Comparison of ENCODE assay signal across 20 cellular contexts in genomic region chr10:89025453-89025852, GRCh38. TPM values are rescaled to one million over a fixed set of nuclear protein-coding genes. Genes with fewer than 3 reads are reported as not detected.
DNase-seq lines count a peak whose midpoint lies in the region; ATAC-seq and TF ChIP-seq lines count a peak whose summit lies in the region.
"Had no signal": no experiment of that assay in that cellular context is flagged by ENCODE, and none has a peak within 500 bp of the region (broad histone marks: within the 10 kb centered on the region; RNA-seq: fewer than 3 reads in every experiment).

No MANE protein-coding gene starts in this region.

- H3K9me3 ChIP-seq in heart left ventricle (peaks cover 0 to 9% (median under 1%) of the 10 kb centered on the region in 12 donors), left ventricle myocardium inferior (replicated peaks) (peaks cover 6% of the 10 kb centered on the region), T-helper 17 cell (ENCODE audit: control insufficient read depth, low read length, poor library complexity, severe bottlenecking) (no peaks in the 10 kb centered on the region), ascending aorta (no peaks in the 10 kb centered on the region), neural progenitor cell (ENCODE audit: low read depth) (no peaks in the 10 kb centered on the region)
- H3K9me3 ChIP-seq: BE2C had no signal

- H4K20me1 ChIP-seq in neural progenitor cell (ENCODE audit: low read depth) = no peaks in the 10 kb centered on the region

- H3K79me2 ChIP-seq in neural progenitor cell (ENCODE audit: low read depth) = no peaks in the 10 kb centered on the region

- H3K4me1 Mint-ChIP-seq in T-helper 17 cell = peaks cover 15% of the 10 kb centered on the region
- H3K4me1 Mint-ChIP-seq in neural progenitor cell = no peaks in the 10 kb centered on the region

- H3K9ac ChIP-seq in neural progenitor cell = no peak overlapping the region
- H3K9ac ChIP-seq: GM23248 had no signal

- TF ChIP-seq POLR2A in heart left ventricle (IDR thresholded peaks at IDR 0.05) = no peak

- H3K9me3 Mint-ChIP-seq in neural progenitor cell = no peaks in the 10 kb centered on the region
- H3K9me3 Mint-ChIP-seq: CD4-positive, CD25-positive, alpha-beta regulatory T cell; CD8-positive, alpha-beta memory T cell had no signal

- H3K27me3 ChIP-seq in heart left ventricle (no peaks in the 10 kb centered on the region), left ventricle myocardium inferior (ENCODE audit: low read depth) (no peaks in the 10 kb centered on the region), ascending aorta (no peaks in the 10 kb centered on the region), neural progenitor cell (no peaks in the 10 kb centered on the region)
- H3K27me3 ChIP-seq: BE2C had no signal

- no peaks in the 10 kb centered on the region for H3K27me3 Mint-ChIP-seq in T-helper 17 cell
- no peaks in the 10 kb centered on the region for H3K27me3 Mint-ChIP-seq in neural progenitor cell (ENCODE audit: insufficient read depth, low read depth)
- H3K27me3 Mint-ChIP-seq: CD4-positive, CD25-positive, alpha-beta regulatory T cell; CD8-positive, alpha-beta memory T cell had no signal

- H3K36me3 Mint-ChIP-seq in T-helper 17 cell (ENCODE audit: low read depth) = peaks cover 10% of the 10 kb centered on the region
- H3K36me3 Mint-ChIP-seq in neural progenitor cell = no peaks in the 10 kb centered on the region

- no peak overlapping the region for H2AFZ ChIP-seq in neural progenitor cell (replicated peaks)
- H2AFZ ChIP-seq: GM23248 had no signal

- TF ChIP-seq CTCF in heart left ventricle (IDR thresholded peaks at IDR 0.05) (no peak), left ventricle myocardium inferior (IDR thresholded peaks at IDR 0.05; ENCODE audit: borderline replicate concordance) (no peak), ascending aorta (IDR thresholded peaks at IDR 0.05) (no peak), neural progenitor cell (IDR thresholded peaks at IDR 0.05) (no peak)

- H3K4me3 ChIP-seq in heart left ventricle = no peak overlapping the region
- H3K4me3 ChIP-seq in left ventricle myocardium inferior = no peak overlapping the region
- no peak overlapping the region for H3K4me3 ChIP-seq in ascending aorta
- H3K4me3 ChIP-seq in neural progenitor cell = no peak overlapping the region
- H3K4me3 ChIP-seq: GM23248, HAP-1 had no signal

- H3K4me1 ChIP-seq in heart left ventricle (peaks cover 0 to 12% (median 6%) of the 10 kb centered on the region in 12 donors), left ventricle myocardium inferior (peaks cover 17% of the 10 kb centered on the region), ascending aorta (no peaks in the 10 kb centered on the region), neural progenitor cell (no peaks in the 10 kb centered on the region)
- H3K4me1 ChIP-seq: BE2C had no signal

- no peak overlapping the region for H3K4me2 ChIP-seq in neural progenitor cell

- H3F3A ChIP-seq in neural progenitor cell (ENCODE audit: low read depth) = no peaks in the 10 kb centered on the region

- H3K27ac ChIP-seq in heart left ventricle (no peak overlapping the region), left ventricle myocardium inferior (replicated peaks) (no peak overlapping the region), ascending aorta (no peak overlapping the region), neural progenitor cell (no peak overlapping the region)
- H3K27ac ChIP-seq: GM23248 had no signal

- intact Hi-C loops in heart left ventricle (cut with DNase I) (loop anchor here in 3 of 10 donors (5.0 kb wide), 2 partner anchors 88 to 537 kb away; no protein-coding TSS in a partner anchor), left ventricle myocardium inferior (cut with micrococcal nuclease) (no loop called here), ascending aorta (cut with DNase I) (no loop called here)

- peak; percentile 65 to 91 (median 86) for ATAC-seq in heart left ventricle
- no peak for ATAC-seq in T-helper 17 cell
- no peak for ATAC-seq in HG02678 (IDR thresholded peaks at IDR 0.05; ENCODE audit: unreplicated experiment)

- H3K36me3 ChIP-seq in heart left ventricle = peaks cover 0 to 32% (median 2%) of the 10 kb centered on the region in 9 donors
- H3K36me3 ChIP-seq in left ventricle myocardium inferior = peaks cover 22% of the 10 kb centered on the region
- peaks cover 0 to 7% of the 10 kb centered on the region in 2 donors for H3K36me3 ChIP-seq in ascending aorta
- H3K36me3 ChIP-seq in neural progenitor cell = no peaks in the 10 kb centered on the region
- H3K36me3 ChIP-seq: BE2C, HAP-1 had no signal

- DNase-seq in heart left ventricle (peak in 1 of 5 donors; percentile 40), left ventricle myocardium inferior (no peak), NCI-H146 (lab: John Stamatoyannopoulos, UW) (peak; percentile 50), T-helper 17 cell (no peak), myocyte (ENCODE audit: low read depth) (peak; percentile 62), ascending aorta (ENCODE audit: low spot score in 2 of 2) (no peak), neural progenitor cell (ENCODE audit: low spot score) (no peak)
- DNase-seq: ACHN; BE2C; C1 segment of cervical spinal cord; CD4-positive, CD25-positive, alpha-beta regulatory T cell; CD8-positive, alpha-beta memory T cell; COR-L47; DMS 273 treated with DMSO at 0.1 percent for 48 hours; DMS53; DND-41; GM23248; IMR-90 had no signal

- H3K27ac Mint-ChIP-seq in T-helper 17 cell = peak overlapping the region; percentile 69
- H3K27ac Mint-ChIP-seq in neural progenitor cell = no peak overlapping the region
- H3K27ac Mint-ChIP-seq: CD4-positive, CD25-positive, alpha-beta regulatory T cell had no signal

- no peak overlapping the region for H3K4me3 Mint-ChIP-seq in T-helper 17 cell
- no peak overlapping the region for H3K4me3 Mint-ChIP-seq in neural progenitor cell
- H3K4me3 Mint-ChIP-seq: CD4-positive, CD25-positive, alpha-beta regulatory T cell; CD8-positive, alpha-beta memory T cell had no signal

- WGBS in heart left ventricle, 4 donors = 37 to 100% (median 94%) methylated on average over 1 of the region's 1 CpG

RNA-seq across cellular contexts. Expression of gene FAS, which starts 34.9 kb away (rescaled TPM):
- 10 to 100 TPM in 2 of 9 donors, 1 to 10 TPM in 7; 2.6 to 15.6 (median 5.1) TPM for total RNA-seq in heart left ventricle
- polyA plus RNA-seq in heart left ventricle = 1 to 10 TPM; 1.6 to 3.2 TPM
- total RNA-seq in left ventricle myocardium inferior = 3.7 TPM
- total RNA-seq in T-helper 17 cell = 10 to 100 TPM; 80.0 to 82.8 TPM
- total RNA-seq in myocyte = 13.9 and 21.3 TPM in 2 replicates
- 8.4 TPM for polyA plus RNA-seq in myocyte (2012)
- 10.5 TPM for total RNA-seq in ascending aorta
- 9.2 and 11.1 TPM in 2 replicates for total RNA-seq in neural progenitor cell (ENCODE audit: low replicate concordance)

Comparison
In these comparisons a context has a peak if more than half of its experiments do, and no peak if none do; other contexts are left out.
1. ATAC-seq: peak in heart left ventricle (4 of 4); none in T-helper 17 cell (single experiment) and HG02678 (single experiment).
2. DNase-seq: peak in NCI-H146 (single experiment) and myocyte (single experiment); none in left ventricle myocardium inferior (single experiment), T-helper 17 cell (0 of 3), ascending aorta (0 of 2) and neural progenitor cell (single experiment).